ENCODE assay signal across 16 cellular contexts in genomic region chr7:127900116-127900515, GRCh38.
A peak's percentile ranks its signal among the peaks of the same experiment; 100 is the strongest.
DNase-seq lines count a peak whose midpoint lies in the region; ATAC-seq, FAIRE-seq and TF ChIP-seq lines count a peak whose summit lies in the region.
"Had no signal": no experiment of that assay in that cellular context is flagged by ENCODE, and none has a peak within 500 bp of the region (broad histone marks: within the 10 kb centered on the region; RNA-seq: fewer than 3 reads in every experiment).

No MANE protein-coding gene starts in this region.

- H3K4me3 Mint-ChIP-seq in astrocyte (ENCODE audit: unreplicated experiment), result no peak overlapping the region
- H3K4me3 Mint-ChIP-seq: CD4-positive, alpha-beta memory T cell had no signal

- H3K4me3 ChIP-seq in BLaER1 treated with 17β-estradiol and CSF1 and Interleukin-3, amounts not matched to agents 10 nM and 100 nM, result no peak overlapping the region
- no peak overlapping the region for H3K4me3 ChIP-seq in HUES64 (ENCODE audit: low read length)
- H3K4me3 ChIP-seq in astrocyte (ENCODE audit: insufficient read depth, low read depth, low read length), result no peak overlapping the region
- H3K4me3 ChIP-seq in mucosa of descending colon, result no peak overlapping the region
- H3K4me3 ChIP-seq: PC-9, SK-N-MC had no signal

- no peak for FAIRE-seq in astrocyte (lab: Jason Lieb, UNC)
- FAIRE-seq: D721Med had no signal

- peak overlapping the region; percentile 26 to 75 (median 56); a peak in 18 of 22 replicates for H3K4me2 ChIP-seq in BLaER1 treated with 17β-estradiol and CSF1 and Interleukin-3, amounts not matched to agents 10 nM and 100 nM
- H3K4me2 ChIP-seq in astrocyte (ENCODE audit: low read length), result no peak overlapping the region
- H3K4me2 ChIP-seq: PC-9 had no signal

- H3K27me3 ChIP-seq in BLaER1 treated with 17β-estradiol and CSF1 and Interleukin-3, amounts not matched to agents 10 nM and 100 nM, result no peaks in the 10 kb centered on the region
- H3K27me3 ChIP-seq in HUES64 (ENCODE audit: insufficient read depth, low read length) (no peaks in the 10 kb centered on the region), astrocyte (ENCODE audit: insufficient read depth, low read length) (no peaks in the 10 kb centered on the region)

- peak; percentile 51 for ATAC-seq in mucosa of descending colon
- no peak for ATAC-seq in HG02588 (IDR thresholded peaks at IDR 0.05; ENCODE audit: unreplicated experiment)
- ATAC-seq: HCT116 had no signal

- H3K79me2 ChIP-seq in astrocyte (ENCODE audit: insufficient read depth, low read length), result peaks cover 56% of the 10 kb centered on the region

- DNase-seq in astrocyte (ENCODE audit: low read depth) (no peak), mucosa of descending colon (no peak), SIG-M5 (lab: John Stamatoyannopoulos, UW) (no peak), occipital lobe (lab: John Stamatoyannopoulos, UW) (no peak)
- DNase-seq: AML-193; CD4-positive, alpha-beta memory T cell; NCI-H1092; NCI-H1694; NCI-H748 treated with DMSO at 0.1 percent for 48 hours; PC-9 had no signal

- H3K27me3 Mint-ChIP-seq in astrocyte (ENCODE audit: low read depth, unreplicated experiment), result no peaks in the 10 kb centered on the region
- H3K27me3 Mint-ChIP-seq: CD4-positive, alpha-beta memory T cell had no signal

- H3K9me3 Mint-ChIP-seq in astrocyte (ENCODE audit: unreplicated experiment), result no peaks in the 10 kb centered on the region
- H3K9me3 Mint-ChIP-seq: CD4-positive, alpha-beta memory T cell had no signal

- peaks cover 17 to 60% (median 42%) of the 10 kb centered on the region in 11 experiments; a peak in 21 of 22 replicates for H3K36me3 ChIP-seq in BLaER1 treated with 17β-estradiol and CSF1 and Interleukin-3, amounts not matched to agents 10 nM and 100 nM
- H3K36me3 ChIP-seq in HUES64 (ENCODE audit: insufficient read depth, low read length) (no peaks in the 10 kb centered on the region), astrocyte (ENCODE audit: insufficient read depth, low read length) (no peaks in the 10 kb centered on the region), mucosa of descending colon (ENCODE audit: low read depth) (no peaks in the 10 kb centered on the region)

- intact Hi-C loops in mucosa of descending colon (cut with DNase I, micrococcal nuclease), result no loop called here

- H3K27ac Mint-ChIP-seq in astrocyte (ENCODE audit: unreplicated experiment), result peak overlapping the region; percentile 5

- no peak overlapping the region for H2AFZ ChIP-seq in astrocyte (ENCODE audit: low read depth, low read length)
- H2AFZ ChIP-seq: PC-9 had no signal

- no peak overlapping the region for H3K27ac ChIP-seq in BLaER1 treated with 17β-estradiol and CSF1 and Interleukin-3, amounts not matched to agents 10 nM and 100 nM
- H3K27ac ChIP-seq in HUES64 (ENCODE audit: low read depth, low read length) (peak overlapping the region; percentile 12; the same call in 1 of the 2 replicates), astrocyte (ENCODE audit: low read depth, low read length) (no peak overlapping the region)
- H3K27ac ChIP-seq: PC-9, SK-N-MC had no signal

- peaks cover 40% of the 10 kb centered on the region for H3K4me1 Mint-ChIP-seq in astrocyte (ENCODE audit: low read depth, unreplicated experiment)

- peaks cover 33 to 68% (median 52%) of the 10 kb centered on the region in 10 experiments for H3K4me1 ChIP-seq in BLaER1 treated with 17β-estradiol and CSF1 and Interleukin-3, amounts not matched to agents 10 nM and 100 nM
- H3K4me1 ChIP-seq in HUES64 (ENCODE audit: insufficient read depth, low read length) (peaks cover 82% of the 10 kb centered on the region), astrocyte (ENCODE audit: insufficient read depth, low read length) (peaks cover 20% of the 10 kb centered on the region), mucosa of descending colon (ENCODE audit: low read depth) (peaks cover 8% of the 10 kb centered on the region)

- no peak for TF ChIP-seq CTCF in astrocyte (IDR thresholded peaks at IDR 0.05; ENCODE audit: insufficient read depth, low read depth, low read length)
- TF ChIP-seq CTCF in mucosa of descending colon (IDR thresholded peaks at IDR 0.05), result no peak

- 89% methylated on average over 4 of the region's 4 CpGs for WGBS in HUES64

- no peaks in the 10 kb centered on the region for H3K36me3 Mint-ChIP-seq in astrocyte (ENCODE audit: low read depth, unreplicated experiment)

- no peak overlapping the region for H3K9ac ChIP-seq in BLaER1 treated with 17β-estradiol and CSF1 and Interleukin-3, amounts not matched to agents 10 nM and 100 nM
- H3K9ac ChIP-seq in HUES64 (ENCODE audit: low read depth, low read length), result no peak overlapping the region
- H3K9ac ChIP-seq in astrocyte (ENCODE audit: low read length), result no peak overlapping the region

- peaks cover 30 to 100% (median 69%) of the 10 kb centered on the region in 11 experiments for H4K20me1 ChIP-seq in BLaER1 treated with 17β-estradiol and CSF1 and Interleukin-3, amounts not matched to agents 10 nM and 100 nM
- H4K20me1 ChIP-seq in astrocyte (ENCODE audit: insufficient read depth, low read length), result peaks cover 96% of the 10 kb centered on the region

- no peaks in the 10 kb centered on the region for H3K9me3 ChIP-seq in BLaER1 treated with 17β-estradiol and CSF1 and Interleukin-3, amounts not matched to agents 10 nM and 100 nM (replicated peaks in 1 of 11)
- H3K9me3 ChIP-seq in HUES64 (ENCODE audit: insufficient read depth, low read depth, low read length) (no peaks in the 10 kb centered on the region), astrocyte (ENCODE audit: insufficient read depth, low read depth, low read length) (no peaks in the 10 kb centered on the region), mucosa of descending colon (no peaks in the 10 kb centered on the region)
